15 cellular contexts compared by ENCODE assay signal in genomic region chr9:3730527-3730926, GRCh38.
A peak's percentile ranks its signal among the peaks of the same experiment; 100 is the strongest.
DNase-seq lines count a peak whose midpoint lies in the region; ATAC-seq lines count a peak whose summit lies in the region.
"Had no signal": no experiment of that assay in that cellular context is flagged by ENCODE, and none has a peak within 500 bp of the region (broad histone marks: within the 10 kb centered on the region; RNA-seq: fewer than 3 reads in every experiment).

No MANE protein-coding gene starts in this region.

- H3K4me2 ChIP-seq in BLaER1, result peak overlapping the region; percentile 29

- no peaks in the 10 kb centered on the region for H3K27me3 ChIP-seq in BLaER1
- H3K27me3 ChIP-seq: breast epithelium, right atrium auricular region, stomach had no signal

- DNase-seq in stimulated activated CD4-positive, alpha-beta T cell treated with anti-CD3 and anti-CD28 coated beads, Interleukin-12 subunit alpha, Interleukin-12 subunit beta, amount 100 ng/mL, for 4 hours, result no peak
- DNase-seq in EL, result no peak
- DNase-seq in activated effector memory CD4-positive, alpha-beta T cell treated with anti-CD3 and anti-CD28 coated beads, Interleukin-2, amount 50 U/mL, for 16 hours, result no peak
- no peak for DNase-seq in anterior cingulate cortex (lab: John Stamatoyannopoulos, UW)
- DNase-seq: glutamatergic neuron, NCI-H1930, NCI-H82, stomach had no signal

- H3K4me1 ChIP-seq in BLaER1, result peaks cover 34% of the 10 kb centered on the region

- H3K36me3 ChIP-seq in BLaER1, result 0 out of 2 replicates have a peak, but pooled peaks cover 3% of the 10 kb centered on the region
- H3K36me3 ChIP-seq: breast epithelium, right atrium auricular region, stomach had no signal

- peaks cover 17% of the 10 kb centered on the region for H3K9me3 ChIP-seq in BLaER1
- H3K9me3 ChIP-seq: breast epithelium, right atrium auricular region, stomach had no signal

- H4K20me1 ChIP-seq in BLaER1, result no peaks in the 10 kb centered on the region

- H3K27ac ChIP-seq in BLaER1, result no peak overlapping the region
- H3K27ac ChIP-seq: breast epithelium, right atrium auricular region, stomach had no signal

- H3K9ac ChIP-seq in BLaER1, result no peak overlapping the region

- no peak overlapping the region for H3K4me3 ChIP-seq in BLaER1
- H3K4me3 ChIP-seq: breast epithelium, right atrium auricular region, stomach had no signal

- peak; percentile 41 for ATAC-seq in GM18502 (IDR thresholded peaks at IDR 0.05; ENCODE audit: poor library complexity, unreplicated experiment)
- ATAC-seq in GM21723 (IDR thresholded peaks at IDR 0.05; ENCODE audit: unreplicated experiment), result peak; percentile 49
- peak; percentile 48 for ATAC-seq in HG03571 (IDR thresholded peaks at IDR 0.05; ENCODE audit: unreplicated experiment)
- ATAC-seq: Right ventricle myocardium inferior had no signal
